14 cellular contexts compared by ENCODE assay signal in genomic region chr7:120991133-120991532, GRCh38. TPM values are rescaled to one million over a fixed set of nuclear protein-coding genes. Genes with fewer than 3 reads are reported as not detected.
DNase-seq lines count a peak whose midpoint lies in the region; ATAC-seq and TF ChIP-seq lines count a peak whose summit lies in the region.
"Had no signal": no experiment of that assay in that cellular context is flagged by ENCODE, and none has a peak within 500 bp of the region (broad histone marks: within the 10 kb centered on the region; RNA-seq: fewer than 3 reads in every experiment).

No MANE protein-coding gene starts in this region.

- H3K27me3 Mint-ChIP-seq in T-helper 17 cell = peaks cover 63% of the 10 kb centered on the region

- no peaks in the 10 kb centered on the region for H3K9me3 ChIP-seq in ovary
- H3K9me3 ChIP-seq in T-helper 17 cell (ENCODE audit: control insufficient read depth, low read length, poor library complexity, severe bottlenecking) = no peaks in the 10 kb centered on the region

- H3K4me3 ChIP-seq in ACC112 (ENCODE audit: low read depth, low read length) = peak overlapping the region; percentile 89
- H3K4me3 ChIP-seq in HFF-Myc (replicated peaks; ENCODE audit: low read depth, low read length) = peak overlapping the region; percentile 66
- peak overlapping the region; percentile 83 for H3K4me3 ChIP-seq in coronary artery
- peak overlapping the region; percentile 43 for H3K4me3 ChIP-seq in ovary

- H3K79me2 ChIP-seq in ACC112 (ENCODE audit: control insufficient read depth, insufficient read depth, low read length, unreplicated experiment) = peaks cover 61% of the 10 kb centered on the region

- H3K27me3 ChIP-seq in ACC112 (ENCODE audit: insufficient read depth, low read length) (no peaks in the 10 kb centered on the region), ovary (no peaks in the 10 kb centered on the region)

- ATAC-seq in HG02571 (IDR thresholded peaks at IDR 0.05; ENCODE audit: unreplicated experiment) = no peak
- no peak for ATAC-seq in T-helper 17 cell
- ATAC-seq in GM21390 (IDR thresholded peaks at IDR 0.05; ENCODE audit: unreplicated experiment) = no peak

- intact Hi-C loops in ovary (cut with DNase I) = no loop called here

- H2AFZ ChIP-seq in ACC112 (ENCODE audit: low read length, unreplicated experiment) = peak overlapping the region; percentile 13

- TF ChIP-seq CTCF in HFF-Myc (IDR thresholded peaks at IDR 0.05; ENCODE audit: low read depth, low read length, missing control alignments) (no peak), coronary artery (IDR thresholded peaks at IDR 0.05) (no peak), ovary (IDR thresholded peaks at IDR 0.05) (no peak)

- H3K4me1 ChIP-seq in ACC112 (ENCODE audit: control insufficient read depth, insufficient read depth, low read length, unreplicated experiment) = peaks cover 24% of the 10 kb centered on the region
- H3K4me1 ChIP-seq in ovary (ENCODE audit: insufficient read depth) = peaks cover 10% of the 10 kb centered on the region

- peaks cover 20% of the 10 kb centered on the region for H3K4me1 Mint-ChIP-seq in T-helper 17 cell

- no peak overlapping the region for H3K4me3 Mint-ChIP-seq in T-helper 17 cell
- H3K4me3 Mint-ChIP-seq: activated T-helper 1 cell treated with anti-CD3 and anti-CD28 coated beads, Interleukin-12 subunit alpha, Interleukin-12 subunit beta, Interleukin-2, Interleukin-4 antibody, amounts not matched to agents 30 ng/mL and 10 ng/mL and 1 ng/mL, durations not matched to agents 14 hours and 24 hours and 36 hours; central memory CD8-positive, alpha-beta T cell had no signal

- 11 to 14% (median 11%) methylated on average over 1 of the region's 1 CpG for WGBS in ovary, 3 donors

- H3K36me3 ChIP-seq in ACC112 (ENCODE audit: insufficient read depth, low read length) = no peaks in the 10 kb centered on the region
- H3K36me3 ChIP-seq in ovary = no peaks in the 10 kb centered on the region

- H3K36me3 Mint-ChIP-seq in T-helper 17 cell (ENCODE audit: low read depth) = no peaks in the 10 kb centered on the region

- no peak overlapping the region for H3K27ac Mint-ChIP-seq in T-helper 17 cell
- H3K27ac Mint-ChIP-seq: activated T-helper 1 cell treated with anti-CD3 and anti-CD28 coated beads, Interleukin-12 subunit alpha, Interleukin-12 subunit beta, Interleukin-2, Interleukin-4 antibody, amounts not matched to agents 30 ng/mL and 10 ng/mL and 1 ng/mL, durations not matched to agents 14 hours and 24 hours and 36 hours had no signal

- TF ChIP-seq EP300 in ovary (IDR thresholded peaks at IDR 0.05) = no peak

- no peak for TF ChIP-seq POLR2A in ovary (IDR thresholded peaks at IDR 0.05)

- H3K27ac ChIP-seq in ACC112 (ENCODE audit: low read depth, low read length) (peak overlapping the region; percentile 79), coronary artery (peak overlapping the region; percentile 96 to 97), ovary (peak overlapping the region in 1 of 2 donors; percentile 79)
- H3K27ac ChIP-seq: VCaP had no signal

- DNase-seq in HFF-Myc (ENCODE audit: extremely low read depth, low read depth) = no peak
- no peak for DNase-seq in coronary artery (ENCODE audit: low spot score)
- no peak for DNase-seq in ovary
- DNase-seq in T-helper 17 cell = no peak
- no peak for DNase-seq in NCI-H524 treated with DMSO at 0.1 percent for 48 hours (lab: John Stamatoyannopoulos, UW)
- DNase-seq: foreskin melanocyte; NCI-H2171 treated with DMSO at 0.1 percent for 48 hours; stimulated activated CD4-positive, alpha-beta T cell treated with anti-CD3 and anti-CD28 coated beads, Interleukin-12 subunit alpha, Interleukin-12 subunit beta, amount 100 ng/mL, for 4 hours had no signal

RNA-seq across cellular contexts. Expression of gene CPED1, which starts 2.6 kb away (rescaled TPM):
- total RNA-seq in ovary (100 to 1,000 TPM in 4 of 7 donors, 10 to 100 TPM in 3; 62.7 to 127 (median 102) TPM), T-helper 17 cell (under 1 TPM; 0.40 to 0.99 TPM)
- polyA plus RNA-seq in ovary = 10 to 100 TPM; 42.1 to 54.1 TPM
- total RNA-seq: activated T-helper 1 cell treated with anti-CD3 and anti-CD28 coated beads, Interleukin-12 subunit alpha, Interleukin-12 subunit beta, Interleukin-2, Interleukin-4 antibody, amounts not matched to agents 30 ng/mL and 10 ng/mL and 1 ng/mL, durations not matched to agents 14 hours and 24 hours and 36 hours had no signal

RNA-seq across cellular contexts. Expression of gene ING3, which starts 40.6 kb away (rescaled TPM):
- total RNA-seq in ovary = 10 to 100 TPM; 10.1 to 19.1 (median 17.0) TPM
- polyA plus RNA-seq in ovary = 10 to 100 TPM; 14.8 to 19.5 TPM
- total RNA-seq in T-helper 17 cell = 10 to 100 TPM; 32.8 to 41.2 TPM

Comparison
In these comparisons a context has a peak if more than half of its experiments do, and no peak if none do; other contexts are left out.
1. RNA of gene CPED1, which starts 2.6 kb away (total RNA-seq): 62.7 to 127 TPM in ovary; 0.40 to 0.99 TPM in T-helper 17 cell; every median in the first group is over 10 times any median in the second.
2. Peak in every context shown above with its lines, with median percentiles within 50 percentile points of each other: H3K4me3 ChIP-seq.